ENCODE assay signal across 1 cellular context in the genomic region with DNA sequence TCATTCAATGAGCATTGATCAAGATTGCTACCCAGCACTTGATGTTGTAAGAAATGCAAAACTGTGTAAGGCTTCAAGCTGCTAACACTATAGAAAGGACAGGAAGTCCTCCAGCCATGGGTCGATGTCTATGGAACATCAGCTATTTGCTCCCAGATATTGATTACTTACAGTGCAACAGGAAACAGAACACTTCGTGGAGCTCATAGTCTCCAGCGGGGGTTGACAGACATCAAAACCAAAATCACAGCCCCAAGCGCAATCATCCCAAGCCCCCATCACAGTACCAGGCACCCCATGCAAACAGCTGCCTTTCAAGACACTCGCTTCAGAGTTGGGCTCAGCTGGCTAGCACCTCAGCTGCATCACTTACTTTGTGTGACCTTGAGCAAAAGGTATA.
TF ChIP-seq lines count a peak whose summit lies in the region.

No MANE protein-coding gene starts in this region.

TF ChIP-seq in HepG2, 621 proteins besides CTCF, POLR2A, EP300 and RAD21 (continued from another document and continues in another):
- TF ChIP-seq, protein P1, sequence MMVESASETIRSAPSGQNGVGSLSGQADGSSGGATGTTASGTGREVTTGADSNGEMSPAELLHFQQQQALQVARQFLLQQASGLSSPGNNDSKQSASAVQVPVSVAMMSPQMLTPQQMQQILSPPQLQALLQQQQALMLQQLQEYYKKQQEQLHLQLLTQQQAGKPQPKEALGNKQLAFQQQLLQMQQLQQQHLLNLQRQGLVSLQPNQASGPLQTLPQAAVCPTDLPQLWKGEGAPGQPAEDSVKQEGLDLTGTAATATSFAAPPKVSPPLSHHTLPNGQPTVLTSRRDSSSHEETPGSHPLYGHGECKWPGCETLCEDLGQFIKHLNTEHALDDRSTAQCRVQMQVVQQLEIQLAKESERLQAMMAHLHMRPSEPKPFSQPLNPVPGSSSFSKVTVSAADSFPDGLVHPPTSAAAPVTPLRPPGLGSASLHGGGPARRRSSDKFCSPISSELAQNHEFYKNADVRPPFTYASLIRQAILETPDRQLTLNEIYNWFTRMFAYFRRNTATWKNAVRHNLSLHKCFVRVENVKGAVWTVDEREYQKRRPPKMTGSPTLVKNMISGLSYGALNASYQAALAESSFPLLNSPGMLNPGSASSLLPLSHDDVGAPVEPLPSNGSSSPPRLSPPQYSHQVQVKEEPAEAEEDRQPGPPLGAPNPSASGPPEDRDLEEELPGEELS (CRISPR knock-in tag; IDR thresholded peaks at IDR 0.05), result peak; percentile 54
- TF ChIP-seq ZNF484 (CRISPR knock-in tag; IDR thresholded peaks at IDR 0.05; ENCODE audit: borderline replicate concordance, low read depth), result no peak
- TF ChIP-seq SP5 (CRISPR knock-in tag; IDR thresholded peaks at IDR 0.05; ENCODE audit: borderline replicate concordance, low read depth), result no peak
- no peak for TF ChIP-seq ZNF652 (CRISPR knock-in tag; IDR thresholded peaks at IDR 0.05; ENCODE audit: borderline replicate concordance, low read depth)
- TF ChIP-seq SRF (IDR thresholded peaks at IDR 0.05; ENCODE audit: low read depth, low read length), result no peak
- TF ChIP-seq HMG20B (CRISPR knock-in tag; conservative IDR thresholded peaks at IDR 0.05), result no peak
- TF ChIP-seq CREB1 (IDR thresholded peaks at IDR 0.05), result no peak
- TF ChIP-seq CREB1 (CRISPR knock-in tag; IDR thresholded peaks at IDR 0.05), result peak; percentile 60
- TF ChIP-seq, protein P2, sequence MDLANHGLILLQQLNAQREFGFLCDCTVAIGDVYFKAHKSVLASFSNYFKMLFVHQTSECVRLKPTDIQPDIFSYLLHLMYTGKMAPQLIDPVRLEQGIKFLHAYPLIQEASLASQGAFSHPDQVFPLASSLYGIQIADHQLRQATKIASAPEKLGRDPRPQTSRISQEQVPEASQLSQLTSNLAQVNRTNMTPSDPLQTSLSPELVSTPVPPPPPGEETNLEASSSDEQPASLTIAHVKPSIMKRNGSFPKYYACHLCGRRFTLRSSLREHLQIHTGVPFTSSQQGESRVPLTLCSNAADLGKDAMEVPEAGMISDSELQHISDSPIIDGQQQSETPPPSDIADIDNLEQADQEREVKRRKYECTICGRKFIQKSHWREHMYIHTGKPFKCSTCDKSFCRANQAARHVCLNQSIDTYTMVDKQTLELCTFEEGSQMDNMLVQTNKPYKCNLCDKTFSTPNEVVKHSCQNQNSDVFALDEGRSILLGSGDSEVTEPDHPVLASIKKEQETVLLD (CRISPR knock-in tag; IDR thresholded peaks at IDR 0.05; ENCODE audit: low read depth), result no peak
- peak; percentile 31; the same call in 1 of the 2 replicates for TF ChIP-seq ZNF670 (CRISPR knock-in tag; IDR thresholded peaks at IDR 0.05; ENCODE audit: borderline replicate concordance)
- TF ChIP-seq ZNF558 (CRISPR knock-in tag; IDR thresholded peaks at IDR 0.05; ENCODE audit: borderline replicate concordance), result no peak
- TF ChIP-seq HOXA5 (CRISPR knock-in tag; IDR thresholded peaks at IDR 0.05), result no peak
- no peak for TF ChIP-seq ZNF124 (CRISPR knock-in tag; IDR thresholded peaks at IDR 0.05)
- no peak for TF ChIP-seq PAX8 (CRISPR knock-in tag; IDR thresholded peaks at IDR 0.05; ENCODE audit: borderline replicate concordance)
- TF ChIP-seq ZSCAN31 (CRISPR knock-in tag; IDR thresholded peaks at IDR 0.05; ENCODE audit: low read depth), result no peak
- TF ChIP-seq ZNF572 (CRISPR knock-in tag; IDR thresholded peaks at IDR 0.05), result no peak
- no peak for TF ChIP-seq KIAA2018 (CRISPR knock-in tag; IDR thresholded peaks at IDR 0.05; ENCODE audit: borderline replicate concordance)
- no peak for TF ChIP-seq TARDBP (CRISPR knock-in tag; IDR thresholded peaks at IDR 0.05)
- TF ChIP-seq RELA (CRISPR knock-in tag; IDR thresholded peaks at IDR 0.05), result no peak
- no peak for TF ChIP-seq HINFP (CRISPR knock-in tag; IDR thresholded peaks at IDR 0.05; ENCODE audit: low read depth)
- no peak for TF ChIP-seq ZFP1 (CRISPR knock-in tag; IDR thresholded peaks at IDR 0.05)
- TF ChIP-seq HOXD1 (CRISPR knock-in tag; IDR thresholded peaks at IDR 0.05), result no peak
- no peak for TF ChIP-seq ZNF367 (CRISPR knock-in tag; IDR thresholded peaks at IDR 0.05; ENCODE audit: borderline replicate concordance)
- no peak for TF ChIP-seq GZF1 (CRISPR knock-in tag; IDR thresholded peaks at IDR 0.05)
- TF ChIP-seq, protein P3, sequence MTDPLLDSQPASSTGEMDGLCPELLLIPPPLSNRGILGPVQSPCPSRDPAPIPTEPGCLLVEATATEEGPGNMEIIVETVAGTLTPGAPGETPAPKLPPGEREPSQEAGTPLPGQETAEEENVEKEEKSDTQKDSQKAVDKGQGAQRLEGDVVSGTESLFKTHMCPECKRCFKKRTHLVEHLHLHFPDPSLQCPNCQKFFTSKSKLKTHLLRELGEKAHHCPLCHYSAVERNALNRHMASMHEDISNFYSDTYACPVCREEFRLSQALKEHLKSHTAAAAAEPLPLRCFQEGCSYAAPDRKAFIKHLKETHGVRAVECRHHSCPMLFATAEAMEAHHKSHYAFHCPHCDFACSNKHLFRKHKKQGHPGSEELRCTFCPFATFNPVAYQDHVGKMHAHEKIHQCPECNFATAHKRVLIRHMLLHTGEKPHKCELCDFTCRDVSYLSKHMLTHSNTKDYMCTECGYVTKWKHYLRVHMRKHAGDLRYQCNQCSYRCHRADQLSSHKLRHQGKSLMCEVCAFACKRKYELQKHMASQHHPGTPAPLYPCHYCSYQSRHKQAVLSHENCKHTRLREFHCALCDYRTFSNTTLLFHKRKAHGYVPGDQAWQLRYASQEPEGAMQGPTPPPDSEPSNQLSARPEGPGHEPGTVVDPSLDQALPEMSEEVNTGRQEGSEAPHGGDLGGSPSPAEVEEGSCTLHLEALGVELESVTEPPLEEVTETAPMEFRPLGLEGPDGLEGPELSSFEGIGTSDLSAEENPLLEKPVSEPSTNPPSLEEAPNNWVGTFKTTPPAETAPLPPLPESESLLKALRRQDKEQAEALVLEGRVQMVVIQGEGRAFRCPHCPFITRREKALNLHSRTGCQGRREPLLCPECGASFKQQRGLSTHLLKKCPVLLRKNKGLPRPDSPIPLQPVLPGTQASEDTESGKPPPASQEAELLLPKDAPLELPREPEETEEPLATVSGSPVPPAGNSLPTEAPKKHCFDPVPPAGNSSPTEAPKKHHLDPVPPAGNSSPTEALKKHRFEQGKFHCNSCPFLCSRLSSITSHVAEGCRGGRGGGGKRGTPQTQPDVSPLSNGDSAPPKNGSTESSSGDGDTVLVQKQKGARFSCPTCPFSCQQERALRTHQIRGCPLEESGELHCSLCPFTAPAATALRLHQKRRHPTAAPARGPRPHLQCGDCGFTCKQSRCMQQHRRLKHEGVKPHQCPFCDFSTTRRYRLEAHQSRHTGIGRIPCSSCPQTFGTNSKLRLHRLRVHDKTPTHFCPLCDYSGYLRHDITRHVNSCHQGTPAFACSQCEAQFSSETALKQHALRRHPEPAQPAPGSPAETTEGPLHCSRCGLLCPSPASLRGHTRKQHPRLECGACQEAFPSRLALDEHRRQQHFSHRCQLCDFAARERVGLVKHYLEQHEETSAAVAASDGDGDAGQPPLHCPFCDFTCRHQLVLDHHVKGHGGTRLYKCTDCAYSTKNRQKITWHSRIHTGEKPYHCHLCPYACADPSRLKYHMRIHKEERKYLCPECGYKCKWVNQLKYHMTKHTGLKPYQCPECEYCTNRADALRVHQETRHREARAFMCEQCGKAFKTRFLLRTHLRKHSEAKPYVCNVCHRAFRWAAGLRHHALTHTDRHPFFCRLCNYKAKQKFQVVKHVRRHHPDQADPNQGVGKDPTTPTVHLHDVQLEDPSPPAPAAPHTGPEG (CRISPR knock-in tag; IDR thresholded peaks at IDR 0.05), result no peak
- TF ChIP-seq PHF20 (CRISPR knock-in tag; IDR thresholded peaks at IDR 0.05), result no peak
- no peak for TF ChIP-seq POLR2AphosphoS2 (IDR thresholded peaks at IDR 0.05; ENCODE audit: low read depth, low read length)
- TF ChIP-seq ZNF850 (CRISPR knock-in tag; conservative IDR thresholded peaks at IDR 0.05), result no peak
- TF ChIP-seq SKI (IDR thresholded peaks at IDR 0.05; ENCODE audit: partially characterized antibody), result peak; percentile 92
- no peak for TF ChIP-seq MAFK (conservative IDR thresholded peaks at IDR 0.05 in 1 of 2, IDR thresholded peaks at IDR 0.05 in 1 of 2; ENCODE audit: low read length in 2 of 2)
- no peak for TF ChIP-seq THYN1 (CRISPR knock-in tag; IDR thresholded peaks at IDR 0.05; ENCODE audit: borderline replicate concordance, low read depth)
- no peak for TF ChIP-seq TEF (CRISPR knock-in tag; IDR thresholded peaks at IDR 0.05)
- no peak for TF ChIP-seq ZNF615 (CRISPR knock-in tag; IDR thresholded peaks at IDR 0.05; ENCODE audit: borderline replicate concordance)
- no peak for TF ChIP-seq ZNF337 (CRISPR knock-in tag; IDR thresholded peaks at IDR 0.05; ENCODE audit: borderline replicate concordance, low read depth)
- TF ChIP-seq SALL2 (CRISPR knock-in tag; IDR thresholded peaks at IDR 0.05), result no peak
- peak; percentile 46; the same call in 1 of the 2 replicates for TF ChIP-seq SAP130 (CRISPR knock-in tag; IDR thresholded peaks at IDR 0.05; ENCODE audit: low read depth)
- no peak for TF ChIP-seq ZFP36L2 (CRISPR knock-in tag; IDR thresholded peaks at IDR 0.05)
- no peak for TF ChIP-seq DNMT1 (CRISPR knock-in tag; IDR thresholded peaks at IDR 0.05)
- no peak for TF ChIP-seq MIER2 (CRISPR knock-in tag; IDR thresholded peaks at IDR 0.05)
- TF ChIP-seq, protein P4, sequence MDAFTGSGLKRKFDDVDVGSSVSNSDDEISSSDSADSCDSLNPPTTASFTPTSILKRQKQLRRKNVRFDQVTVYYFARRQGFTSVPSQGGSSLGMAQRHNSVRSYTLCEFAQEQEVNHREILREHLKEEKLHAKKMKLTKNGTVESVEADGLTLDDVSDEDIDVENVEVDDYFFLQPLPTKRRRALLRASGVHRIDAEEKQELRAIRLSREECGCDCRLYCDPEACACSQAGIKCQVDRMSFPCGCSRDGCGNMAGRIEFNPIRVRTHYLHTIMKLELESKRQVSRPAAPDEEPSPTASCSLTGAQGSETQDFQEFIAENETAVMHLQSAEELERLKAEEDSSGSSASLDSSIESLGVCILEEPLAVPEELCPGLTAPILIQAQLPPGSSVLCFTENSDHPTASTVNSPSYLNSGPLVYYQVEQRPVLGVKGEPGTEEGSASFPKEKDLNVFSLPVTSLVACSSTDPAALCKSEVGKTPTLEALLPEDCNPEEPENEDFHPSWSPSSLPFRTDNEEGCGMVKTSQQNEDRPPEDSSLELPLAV (CRISPR knock-in tag; conservative IDR thresholded peaks at IDR 0.05; ENCODE audit: low read depth), result no peak
